In the genomic region with DNA sequence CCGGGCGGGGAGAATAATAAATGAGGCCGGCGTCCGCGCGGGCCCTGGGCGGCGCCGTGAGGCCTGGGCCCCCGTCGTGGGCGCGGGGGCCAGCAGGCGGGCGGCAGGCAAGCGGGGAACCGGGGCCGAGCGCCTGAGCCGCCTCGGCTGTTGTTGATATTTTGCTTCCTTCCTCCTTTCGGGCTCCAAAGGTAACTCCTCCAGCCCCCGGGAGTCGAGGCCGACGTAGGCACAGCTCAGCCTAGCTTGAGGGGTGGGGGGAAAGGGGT, we compare ENCODE assay signal across 8 cellular contexts. TPM values are rescaled to one million over a fixed set of nuclear protein-coding genes. Genes with fewer than 3 reads are reported as not detected.
DNase-seq lines count a peak whose midpoint lies in the region; ATAC-seq, FAIRE-seq and TF ChIP-seq lines count a peak whose summit lies in the region.

Gene MEF2D (minus strand): TSS at position 198 of the 269 bp plus-strand sequence. CDS start 17,483 bp downstream, outside the sequence.

- peaks cover 82% of the 10 kb centered on the region for H3K4me1 Mint-ChIP-seq in CD4-positive, alpha-beta T cell (ENCODE audit: low read depth)

- H3K36me3 ChIP-seq in kidney epithelial cell (ENCODE audit: control insufficient read depth, insufficient read depth, low read length): no peaks in the 10 kb centered on the region

- in situ Hi-C loops in astrocyte of the cerebellum (cut with HindIII; ENCODE audit: low sequenced_read_pairs): no loop called here

- FAIRE-seq in urothelium cell line (lab: Jason Lieb, UNC): no peak

- H3K9me3 Mint-ChIP-seq in CD4-positive, alpha-beta T cell: no peaks in the 10 kb centered on the region

- ATAC-seq in CD4-positive, alpha-beta T cell (ENCODE audit: poor library complexity): no peak
- peak; percentile 1 for ATAC-seq in HG03442 (IDR thresholded peaks at IDR 0.05; ENCODE audit: unreplicated experiment)
- ATAC-seq in HG03045 (IDR thresholded peaks at IDR 0.05; ENCODE audit: unreplicated experiment): no peak

- no peaks in the 10 kb centered on the region for H3K27me3 Mint-ChIP-seq in CD4-positive, alpha-beta T cell

- no peaks in the 10 kb centered on the region for H3K27me3 ChIP-seq in CD4-positive, alpha-beta T cell (ENCODE audit: control insufficient read depth, insufficient read depth, low read length)
- H3K27me3 ChIP-seq in kidney epithelial cell (ENCODE audit: control insufficient read depth, insufficient read depth, low read length): no peaks in the 10 kb centered on the region

- H3K27ac Mint-ChIP-seq in CD4-positive, alpha-beta T cell: peak within 1 kb of the TSS; percentile 97

- peaks cover 31% of the 10 kb centered on the region for H3K36me3 Mint-ChIP-seq in CD4-positive, alpha-beta T cell (ENCODE audit: low read depth)

- no peak for TF ChIP-seq CTCF in CD4-positive, alpha-beta T cell (IDR thresholded peaks at IDR 0.05)
- no peak for TF ChIP-seq CTCF in astrocyte of the cerebellum (IDR thresholded peaks at IDR 0.05; ENCODE audit: low read depth, low read length, missing control alignments)
- no peak for TF ChIP-seq CTCF in kidney epithelial cell (IDR thresholded peaks at IDR 0.05; ENCODE audit: insufficient read depth, low read length, poor library complexity, severe bottlenecking)

- POLR2A ChIA-PET in CD4-positive, alpha-beta T cell (lab: Charles Lee): interaction anchor here (0.5 to 6.3 kb wide), 40 partner anchors 9 to 1203 kb away, joined by 3 to 145 read pairs (median 6); partner anchors contain the start of genes CCT3, GPATCH4, HDGF and IQGAP3

- peak within 1 kb of the TSS; percentile 96 for H3K27ac ChIP-seq in CD4-positive, alpha-beta T cell (ENCODE audit: low read depth, low read length)
- H3K27ac ChIP-seq in substantia nigra (ENCODE audit: low read depth, low read length, poor library complexity, severe bottlenecking): peak within 1 kb of the TSS; percentile 98

- H3K4me3 ChIP-seq in astrocyte of the cerebellum (ENCODE audit: low read depth, low read length): peak within 1 kb of the TSS; percentile 61
- peak within 1 kb of the TSS; percentile 98 for H3K4me3 ChIP-seq in kidney epithelial cell (ENCODE audit: low read depth, low read length)

- no peak for DNase-seq in CD4-positive, alpha-beta T cell
- DNase-seq in astrocyte of the cerebellum (ENCODE audit: low read depth) (no peak), kidney epithelial cell (ENCODE audit: low read depth) (no peak), substantia nigra (lab: John Stamatoyannopoulos, UW) (no peak), urothelium cell line (ENCODE audit: low spot score) (no peak), HuH-7.5 (ENCODE audit: low spot score) (no peak)

- intact Hi-C loops in CD4-positive, alpha-beta T cell (cut with DNase I, micrococcal nuclease): loop anchor here (1.0 to 10.0 kb wide), 5 partner anchors 24 to 264 kb away; partner anchors contain the start of genes ISG20L2 (in 1 of the 2), METTL25B (in 1 of the 2) and PRCC (in 1 of the 2)

- CTCF ChIA-PET in CD4-positive, alpha-beta T cell (lab: Charles Lee): interaction anchor here (0.6 to 5.8 kb wide), 11 partner anchors 9 to 109 kb away, joined by 3 to 77 read pairs (median 5); no protein-coding TSS in a partner anchor

- H3K9me3 ChIP-seq in CD4-positive, alpha-beta T cell (ENCODE audit: control insufficient read depth, low read length): no peaks in the 10 kb centered on the region

- H3K4me3 Mint-ChIP-seq in CD4-positive, alpha-beta T cell: peak within 1 kb of the TSS; percentile 97

RNA-seq across cellular contexts. Expression of gene MEF2D, which starts in this region (rescaled TPM):
- 100 to 1,000 TPM; 155 to 162 TPM for total RNA-seq in CD4-positive, alpha-beta T cell
- total RNA-seq in kidney epithelial cell: 16.6 and 22.0 TPM in 2 replicates
